In genomic region chr14:72810201-72810600, GRCh38 we compare ENCODE assay signal across 10 cellular contexts.
A peak's percentile ranks its signal among the peaks of the same experiment; 100 is the strongest.
DNase-seq lines count a peak whose midpoint lies in the region; ATAC-seq and TF ChIP-seq lines count a peak whose summit lies in the region.
"Had no signal": no experiment of that assay in that cellular context is flagged by ENCODE, and none has a peak within 500 bp of the region (broad histone marks: within the 10 kb centered on the region; RNA-seq: fewer than 3 reads in every experiment).

No MANE protein-coding gene starts in this region.

- H3K9me3 ChIP-seq in psoas muscle, result no peaks in the 10 kb centered on the region

- peak overlapping the region; percentile 92 for H3K27ac Mint-ChIP-seq in activated T-helper 1 cell treated with anti-CD3 and anti-CD28 coated beads, Interleukin-12 subunit alpha, Interleukin-12 subunit beta, Interleukin-2, Interleukin-4 antibody, amounts not matched to agents 30 ng/mL and 10 ng/mL and 1 ng/mL, durations not matched to agents 14 hours and 24 hours and 36 hours
- H3K27ac Mint-ChIP-seq in stimulated activated effector memory CD8-positive, alpha-beta T cell treated with anti-CD3 and anti-CD28 coated beads, Interleukin-12 subunit alpha, Interleukin-12 subunit beta, amount 100 ng/mL, for 72 hours, result peak overlapping the region; percentile 91

- peaks cover 31% of the 10 kb centered on the region for H3K4me1 Mint-ChIP-seq in activated T-helper 1 cell treated with anti-CD3 and anti-CD28 coated beads, Interleukin-12 subunit alpha, Interleukin-12 subunit beta, Interleukin-2, Interleukin-4 antibody, amounts not matched to agents 30 ng/mL and 10 ng/mL and 1 ng/mL, durations not matched to agents 14 hours and 24 hours and 36 hours (ENCODE audit: low read depth)
- peaks cover 35% of the 10 kb centered on the region for H3K4me1 Mint-ChIP-seq in stimulated activated effector memory CD8-positive, alpha-beta T cell treated with anti-CD3 and anti-CD28 coated beads, Interleukin-12 subunit alpha, Interleukin-12 subunit beta, amount 100 ng/mL, for 72 hours

- peak; percentile 31 to 35 for DNase-seq in activated CD4-positive, alpha-beta T cell treated with anti-CD3 and anti-CD28 coated beads for 24 hours (ENCODE audit: low read depth in 2 of 2)
- DNase-seq in activated CD4-positive, alpha-beta T cell treated with anti-CD3 and anti-CD28 coated beads for 1 hour, result no peak
- DNase-seq in activated T-helper 1 cell treated with anti-CD3 and anti-CD28 coated beads, Interleukin-12 subunit alpha, Interleukin-12 subunit beta, Interleukin-2, Interleukin-4 antibody, amounts not matched to agents 30 ng/mL and 10 ng/mL and 1 ng/mL, durations not matched to agents 14 hours and 24 hours and 36 hours (ENCODE audit: low spot score), result peak; percentile 57
- DNase-seq in psoas muscle (no peak), NCI-H526 (lab: John Stamatoyannopoulos, UW) (no peak), COLO829 (ENCODE audit: low spot score) (no peak)
- DNase-seq in stimulated activated effector memory CD8-positive, alpha-beta T cell treated with anti-CD3 and anti-CD28 coated beads, Interleukin-12 subunit alpha, Interleukin-12 subunit beta, amount 100 ng/mL, for 72 hours (ENCODE audit: low spot score in 2 of 2), result peak; percentile 46 to 69
- DNase-seq: NCI-H226 had no signal

- peaks cover 3% of the 10 kb centered on the region for H3K27me3 Mint-ChIP-seq in activated T-helper 1 cell treated with anti-CD3 and anti-CD28 coated beads, Interleukin-12 subunit alpha, Interleukin-12 subunit beta, Interleukin-2, Interleukin-4 antibody, amounts not matched to agents 30 ng/mL and 10 ng/mL and 1 ng/mL, durations not matched to agents 14 hours and 24 hours and 36 hours (ENCODE audit: insufficient read depth)

- no peak for TF ChIP-seq CTCF in psoas muscle (IDR thresholded peaks at IDR 0.05)

- no peaks in the 10 kb centered on the region for H3K27me3 ChIP-seq in psoas muscle (ENCODE audit: insufficient read depth in 3 of 3, low read length in 2 of 3)

- H3K36me3 Mint-ChIP-seq in activated T-helper 1 cell treated with anti-CD3 and anti-CD28 coated beads, Interleukin-12 subunit alpha, Interleukin-12 subunit beta, Interleukin-2, Interleukin-4 antibody, amounts not matched to agents 30 ng/mL and 10 ng/mL and 1 ng/mL, durations not matched to agents 14 hours and 24 hours and 36 hours (ENCODE audit: low read depth), result peaks cover 9% of the 10 kb centered on the region
- peaks cover 6% of the 10 kb centered on the region for H3K36me3 Mint-ChIP-seq in stimulated activated effector memory CD8-positive, alpha-beta T cell treated with anti-CD3 and anti-CD28 coated beads, Interleukin-12 subunit alpha, Interleukin-12 subunit beta, amount 100 ng/mL, for 72 hours

- peak overlapping the region; percentile 87 for H3K27ac ChIP-seq in psoas muscle

- peak overlapping the region; percentile 48 for H3K4me3 Mint-ChIP-seq in activated T-helper 1 cell treated with anti-CD3 and anti-CD28 coated beads, Interleukin-12 subunit alpha, Interleukin-12 subunit beta, Interleukin-2, Interleukin-4 antibody, amounts not matched to agents 30 ng/mL and 10 ng/mL and 1 ng/mL, durations not matched to agents 14 hours and 24 hours and 36 hours
- H3K4me3 Mint-ChIP-seq in stimulated activated effector memory CD8-positive, alpha-beta T cell treated with anti-CD3 and anti-CD28 coated beads, Interleukin-12 subunit alpha, Interleukin-12 subunit beta, amount 100 ng/mL, for 72 hours, result peak overlapping the region; percentile 40

- peaks cover 69% of the 10 kb centered on the region for H3K4me1 ChIP-seq in psoas muscle

- H3K36me3 ChIP-seq in psoas muscle (ENCODE audit: insufficient read depth in 1 of 2, low read depth in 1 of 2), result no peaks in the 10 kb centered on the region

- no peak overlapping the region for H3K4me3 ChIP-seq in psoas muscle
- H3K4me3 ChIP-seq: smooth muscle cell had no signal

- 46 to 71% (median 62%) methylated on average over 7 to 8 of the region's 8 CpGs for WGBS in psoas muscle, 3 donors

- no peak for ATAC-seq in psoas muscle
- peak; percentile 99 for ATAC-seq in stimulated activated effector memory CD8-positive, alpha-beta T cell treated with anti-CD3 and anti-CD28 coated beads, Interleukin-12 subunit alpha, Interleukin-12 subunit beta, amount 100 ng/mL, for 72 hours
- ATAC-seq in GM21786 (IDR thresholded peaks at IDR 0.05; ENCODE audit: unreplicated experiment), result no peak

- H3K9me3 Mint-ChIP-seq in activated T-helper 1 cell treated with anti-CD3 and anti-CD28 coated beads, Interleukin-12 subunit alpha, Interleukin-12 subunit beta, Interleukin-2, Interleukin-4 antibody, amounts not matched to agents 30 ng/mL and 10 ng/mL and 1 ng/mL, durations not matched to agents 14 hours and 24 hours and 36 hours, result peaks cover 8% of the 10 kb centered on the region
- peaks cover 2% of the 10 kb centered on the region for H3K9me3 Mint-ChIP-seq in stimulated activated effector memory CD8-positive, alpha-beta T cell treated with anti-CD3 and anti-CD28 coated beads, Interleukin-12 subunit alpha, Interleukin-12 subunit beta, amount 100 ng/mL, for 72 hours

- intact Hi-C loops in activated T-helper 1 cell treated with anti-CD3 and anti-CD28 coated beads, Interleukin-12 subunit alpha, Interleukin-12 subunit beta, Interleukin-2, Interleukin-4 antibody, amounts not matched to agents 30 ng/mL and 10 ng/mL and 1 ng/mL, durations not matched to agents 14 hours and 24 hours and 36 hours (cut with micrococcal nuclease), result loop anchor here (1.0 to 2.0 kb wide), 5 partner anchors 9 to 333 kb away; partner anchors contain the start of gene DPF3
- intact Hi-C loops in psoas muscle (cut with DNase I), result loop anchor here (5.0 kb wide), 2 partner anchors 82 to 92 kb away; partner anchors contain the start of gene DPF3 (in 1 of the 2)

Comparison
In these comparisons a context has a peak if more than half of its experiments do, and no peak if none do; other contexts are left out.
1. DNase-seq: peak in activated CD4-positive, alpha-beta T cell treated with anti-CD3 and anti-CD28 coated beads for 24 hours (2 of 2), activated T-helper 1 cell treated with anti-CD3 and anti-CD28 coated beads, Interleukin-12 subunit alpha, Interleukin-12 subunit beta, Interleukin-2, Interleukin-4 antibody, amounts not matched to agents 30 ng/mL and 10 ng/mL and 1 ng/mL, durations not matched to agents 14 hours and 24 hours and 36 hours (single experiment) and stimulated activated effector memory CD8-positive, alpha-beta T cell treated with anti-CD3 and anti-CD28 coated beads, Interleukin-12 subunit alpha, Interleukin-12 subunit beta, amount 100 ng/mL, for 72 hours (2 of 2); none in activated CD4-positive, alpha-beta T cell treated with anti-CD3 and anti-CD28 coated beads for 1 hour (single experiment), psoas muscle (0 of 2), NCI-H526 (0 of 2) and COLO829 (single experiment).